1 cellular context compared by ENCODE assay signal in genomic region chr12:57626111-57626928, GRCh38.
TF ChIP-seq lines count a peak whose summit lies in the region.

No MANE protein-coding gene starts in this region.

TF ChIP-seq in GM23338, 12 proteins besides CTCF, POLR2A, EP300 and RAD21 (continued from another document):
- no peak for TF ChIP-seq ZNF462 (CRISPR knock-in tag; IDR thresholded peaks at IDR 0.05)
